ENCODE assay signal across 8 cellular contexts in genomic region chr6:142927274-142927586, GRCh38. TPM values are rescaled to one million over a fixed set of nuclear protein-coding genes. Genes with fewer than 3 reads are reported as not detected.
DNase-seq lines count a peak whose midpoint lies in the region; ATAC-seq and TF ChIP-seq lines count a peak whose summit lies in the region.

No MANE protein-coding gene starts in this region.

- intact Hi-C loops in A673 (cut with micrococcal nuclease; ENCODE audit: unreplicated experiment): no loop called here

- no peaks in the 10 kb centered on the region for H4K20me1 ChIP-seq in KMS-11 (ENCODE audit: insufficient read depth)

- TF ChIP-seq CTCF in A673 (conservative IDR thresholded peaks at IDR 0.05; ENCODE audit: low read depth, low read length) (no peak), KMS-11 (conservative IDR thresholded peaks at IDR 0.05; ENCODE audit: low read depth, low read length) (no peak), chondrocyte (IDR thresholded peaks at IDR 0.05) (no peak)

- H2AFZ ChIP-seq in KMS-11 (ENCODE audit: low read depth): no peak overlapping the region

- H3K9me3 ChIP-seq in A673 (ENCODE audit: low read depth, low read length, poor library complexity, severe bottlenecking): no peaks in the 10 kb centered on the region
- H3K9me3 ChIP-seq in mucosa of rectum (ENCODE audit: control insufficient read depth in 2 of 2, low read length in 2 of 2): no peaks in the 10 kb centered on the region

- no peak overlapping the region for H3K9ac ChIP-seq in KMS-11
- peak overlapping the region; percentile 78 to 97 for H3K9ac ChIP-seq in mucosa of rectum (ENCODE audit: low read depth in 1 of 2, low read length in 2 of 2)

- peak overlapping the region; percentile 45 for H3K4me3 ChIP-seq in A673 (ENCODE audit: low read depth, low read length, poor library complexity, severe bottlenecking)
- no peak overlapping the region for H3K4me3 ChIP-seq in KMS-11 (IDR thresholded peaks at IDR 0.05; ENCODE audit: insufficient read depth, low read depth, low read length)
- H3K4me3 ChIP-seq in mucosa of rectum (ENCODE audit: low read length in 2 of 2): peak overlapping the region; percentile 79 to 85

- POLR2A ChIA-PET in A673 (lab: Charles Lee; ENCODE audit: low non-redundant PET): no interaction called here

- peaks cover 23% of the 10 kb centered on the region for H3K4me1 Mint-ChIP-seq in chondrocyte (ENCODE audit: low read depth)

- CTCF ChIA-PET in A673 (lab: Charles Lee): no interaction called here

- no peaks in the 10 kb centered on the region for H3K27me3 Mint-ChIP-seq in chondrocyte (ENCODE audit: low read depth)

- H3K79me2 ChIP-seq in KMS-11 (ENCODE audit: insufficient read depth, low read depth): 0 out of 2 replicates have a peak, but pooled peaks cover 10% of the 10 kb centered on the region

- H3K9me3 Mint-ChIP-seq in chondrocyte (ENCODE audit: low read depth): no peaks in the 10 kb centered on the region

- H3K4me3 Mint-ChIP-seq in chondrocyte (ENCODE audit: unreplicated experiment): peak overlapping the region; percentile 77

- DNase-seq in A673 (ENCODE audit: low spot score): no peak
- no peak for DNase-seq in chondrocyte (ENCODE audit: low spot score)
- DNase-seq in NCI-H1694 (lab: John Stamatoyannopoulos, UW): no peak
- DNase-seq in effector CD4-positive, alpha-beta T cell: no peak

- H3K4me2 ChIP-seq in KMS-11: 0 out of 2 replicates have a peak overlapping the region, but pooled peaks have one; percentile 11

- BruUV-seq in A673 (replicated peaks; lab: Mats Ljungman, UMichigan): no TSS peak

- H3K36me3 ChIP-seq in A673 (ENCODE audit: insufficient read depth, low read length, poor library complexity, severe bottlenecking): no peaks in the 10 kb centered on the region
- H3K36me3 ChIP-seq in KMS-11 (ENCODE audit: insufficient read depth): no peaks in the 10 kb centered on the region
- no peaks in the 10 kb centered on the region for H3K36me3 ChIP-seq in mucosa of rectum (ENCODE audit: control insufficient read depth in 2 of 2, insufficient read depth in 2 of 2, low read length in 2 of 2)

- H3K27ac ChIP-seq in A673 (ENCODE audit: low read depth, low read length, poor library complexity, severe bottlenecking): no peak overlapping the region
- no peak overlapping the region for H3K27ac ChIP-seq in KMS-11
- peak overlapping the region; percentile 87 to 90 for H3K27ac ChIP-seq in mucosa of rectum (ENCODE audit: low read depth in 2 of 2, low read length in 2 of 2)

- peaks cover 7% of the 10 kb centered on the region for H3K4me1 ChIP-seq in A673 (ENCODE audit: insufficient read depth, low read length, poor library complexity, severe bottlenecking)
- peaks cover 2% of the 10 kb centered on the region for H3K4me1 ChIP-seq in KMS-11 (ENCODE audit: low read depth, poor library complexity, severe bottlenecking)
- no peaks in the 10 kb centered on the region for H3K4me1 ChIP-seq in mucosa of rectum (ENCODE audit: control insufficient read depth in 2 of 2, insufficient read depth in 2 of 2, low read length in 2 of 2)

- H3K27me3 ChIP-seq in A673 (replicated peaks; ENCODE audit: insufficient read depth, low read depth, low read length, poor library complexity): peaks cover 28% of the 10 kb centered on the region
- no peaks in the 10 kb centered on the region for H3K27me3 ChIP-seq in KMS-11 (ENCODE audit: insufficient read depth, low read depth)
- no peaks in the 10 kb centered on the region for H3K27me3 ChIP-seq in mucosa of rectum (ENCODE audit: control insufficient read depth in 2 of 2, insufficient read depth in 2 of 2, low read length in 2 of 2)

- no peak for ATAC-seq in GM19452 (IDR thresholded peaks at IDR 0.05; ENCODE audit: unreplicated experiment)
- ATAC-seq in GM21381 (IDR thresholded peaks at IDR 0.05; ENCODE audit: unreplicated experiment): no peak

- no peaks in the 10 kb centered on the region for H3K36me3 Mint-ChIP-seq in chondrocyte (ENCODE audit: low read depth)

- peak overlapping the region; percentile 81 for H3K27ac Mint-ChIP-seq in chondrocyte (ENCODE audit: unreplicated experiment)

RNA-seq across cellular contexts. Expression of gene HIVEP2, which starts 17.7 kb away (rescaled TPM):
- total RNA-seq in A673 (2021) (3.1 and 3.2 TPM in 2 replicates), chondrocyte (11.7 to 18.2 TPM (median 13.9 TPM) in 3 replicates)

Comparison
In these comparisons a context has a peak if more than half of its experiments do, and no peak if none do; other contexts are left out.
1. H3K27ac ChIP-seq: peak in mucosa of rectum (2 of 2); none in A673 (single experiment) and KMS-11 (single experiment).